Comparison of ENCODE assay signal across 9 cellular contexts in the genomic region with DNA sequence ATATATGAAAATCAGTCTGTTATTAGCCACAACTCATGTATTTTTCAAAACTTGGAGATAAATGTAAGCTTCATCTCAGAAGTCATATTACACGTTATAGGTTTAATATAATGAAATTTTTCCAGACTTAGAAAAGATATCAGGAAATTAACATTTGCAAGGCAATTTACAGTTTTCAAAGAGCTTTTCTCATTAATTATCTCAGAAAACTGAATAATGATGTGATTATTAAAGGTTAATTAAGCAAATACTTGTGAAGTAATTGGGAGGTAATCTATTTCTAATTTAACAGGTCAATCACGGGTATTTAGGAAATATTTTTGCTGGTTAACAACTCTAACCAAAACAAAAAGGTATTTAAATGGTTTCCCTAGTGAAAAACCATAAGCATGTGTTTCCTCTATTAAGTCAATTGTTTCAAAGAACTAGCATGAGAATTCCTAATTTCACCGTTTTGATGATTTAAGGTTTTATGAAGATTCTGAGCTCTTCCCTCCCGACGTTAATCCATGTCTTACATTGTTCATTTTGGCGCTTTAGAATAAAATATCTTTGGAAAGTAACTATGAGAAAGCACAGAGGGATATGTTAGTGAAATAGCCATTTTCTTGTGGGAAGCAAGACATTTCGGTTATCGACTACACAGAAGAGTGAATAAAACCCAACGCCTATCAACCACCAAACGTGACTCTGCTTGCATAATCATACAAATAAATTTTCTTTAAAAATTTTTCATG. TPM values are rescaled to one million over a fixed set of nuclear protein-coding genes. Genes with fewer than 3 reads are reported as not detected.
A peak's percentile ranks its signal among the peaks of the same experiment; 100 is the strongest.
DNase-seq lines count a peak whose midpoint lies in the region; ATAC-seq, FAIRE-seq and TF ChIP-seq lines count a peak whose summit lies in the region.
"Had no signal": no experiment of that assay in that cellular context is flagged by ENCODE, and none has a peak within 500 bp of the region (broad histone marks: within the 10 kb centered on the region; RNA-seq: fewer than 3 reads in every experiment).

No MANE protein-coding gene starts in this region.

- H3K4me1 ChIP-seq in kidney (ENCODE audit: control insufficient read depth in 1 of 2, insufficient read depth in 1 of 2, low read depth in 1 of 2, low read length in 2 of 2) (peaks cover 0 to 4% of the 10 kb centered on the region in 2 donors), subcutaneous abdominal adipose tissue (ENCODE audit: control insufficient read depth in 5 of 5, insufficient read depth in 5 of 5, low read length in 5 of 5) (peaks cover 0 to 21% (median 16%) of the 10 kb centered on the region in 5 donors)

- peak; percentile 23 for FAIRE-seq in kidney (lab: Jason Lieb, UNC)

- no peaks in the 10 kb centered on the region for H3K36me3 ChIP-seq in kidney (ENCODE audit: control insufficient read depth in 1 of 2, insufficient read depth in 2 of 2, low read length in 2 of 2)
- H3K36me3 ChIP-seq in subcutaneous abdominal adipose tissue (ENCODE audit: control insufficient read depth in 5 of 5, insufficient read depth in 5 of 5, low read length in 5 of 5): no peaks in the 10 kb centered on the region

- H3K4me3 ChIP-seq in kidney (ENCODE audit: low read length in 2 of 2): peak overlapping the region; percentile 64 to 75
- peak overlapping the region; percentile 72 to 87 (median 78) for H3K4me3 ChIP-seq in subcutaneous abdominal adipose tissue (ENCODE audit: low read depth in 1 of 5, low read length in 5 of 5)

- H3K9me3 ChIP-seq in kidney (ENCODE audit: control insufficient read depth in 1 of 2, low read length in 2 of 2): no peaks in the 10 kb centered on the region
- no peaks in the 10 kb centered on the region for H3K9me3 ChIP-seq in subcutaneous abdominal adipose tissue (ENCODE audit: control insufficient read depth in 5 of 5, low read length in 5 of 5)

- H3K36me3 Mint-ChIP-seq in T-helper 1 cell treated with Interleukin-12 subunit alpha and Interleukin-12 subunit beta and Interleukin-4 antibody, amounts not matched to agents 30 μg/mL and 1 μg/mL, for 36 hours (ENCODE audit: low read depth): no peaks in the 10 kb centered on the region
- H3K36me3 Mint-ChIP-seq in activated naive CD8-positive, alpha-beta T cell treated with anti-CD3 and anti-CD28 coated beads, Interleukin-2, amount 50 U/mL, for 24 hours (ENCODE audit: low read depth): no peaks in the 10 kb centered on the region

- no peak for ATAC-seq in activated naive CD8-positive, alpha-beta T cell treated with anti-CD3 and anti-CD28 coated beads, Interleukin-2, amount 50 U/mL, for 24 hours
- no peak for ATAC-seq in GM19397 (IDR thresholded peaks at IDR 0.05; ENCODE audit: unreplicated experiment)

- H3K9ac ChIP-seq in kidney (ENCODE audit: low read length in 2 of 2) (peak overlapping the region; percentile 30 to 64), subcutaneous abdominal adipose tissue (ENCODE audit: low read length in 5 of 5) (peak overlapping the region in 2 of 5 donors; percentile 72 to 83)

- TF ChIP-seq CTCF in kidney (IDR thresholded peaks at IDR 0.05; ENCODE audit: borderline replicate concordance, extremely low read depth, insufficient read depth): no peak

- peak overlapping the region; percentile 68 for H3K4me3 Mint-ChIP-seq in T-helper 1 cell treated with Interleukin-12 subunit alpha and Interleukin-12 subunit beta and Interleukin-4 antibody, amounts not matched to agents 30 μg/mL and 1 μg/mL, for 36 hours
- H3K4me3 Mint-ChIP-seq in activated naive CD8-positive, alpha-beta T cell treated with anti-CD3 and anti-CD28 coated beads, Interleukin-2, amount 50 U/mL, for 24 hours: peak overlapping the region; percentile 64

- H3K27ac Mint-ChIP-seq in T-helper 1 cell treated with Interleukin-12 subunit alpha and Interleukin-12 subunit beta and Interleukin-4 antibody, amounts not matched to agents 30 μg/mL and 1 μg/mL, for 36 hours: no peak overlapping the region
- no peak overlapping the region for H3K27ac Mint-ChIP-seq in activated naive CD8-positive, alpha-beta T cell treated with anti-CD3 and anti-CD28 coated beads, Interleukin-2, amount 50 U/mL, for 24 hours

- intact Hi-C loops in kidney (cut with DNase I): no loop called here

- peaks cover 40% of the 10 kb centered on the region for H3K27me3 Mint-ChIP-seq in T-helper 1 cell treated with Interleukin-12 subunit alpha and Interleukin-12 subunit beta and Interleukin-4 antibody, amounts not matched to agents 30 μg/mL and 1 μg/mL, for 36 hours (ENCODE audit: low read depth)
- peaks cover 26% of the 10 kb centered on the region for H3K27me3 Mint-ChIP-seq in activated naive CD8-positive, alpha-beta T cell treated with anti-CD3 and anti-CD28 coated beads, Interleukin-2, amount 50 U/mL, for 24 hours

- H3K27ac ChIP-seq in kidney (ENCODE audit: low read depth in 2 of 2, low read length in 2 of 2) (peak overlapping the region in 1 of 2 donors; percentile 91), subcutaneous abdominal adipose tissue (ENCODE audit: low read depth, low read length) (no peak overlapping the region)

- H3K27me3 ChIP-seq in subcutaneous abdominal adipose tissue (ENCODE audit: control insufficient read depth in 5 of 5, insufficient read depth in 4 of 5, low read length in 5 of 5): peaks cover 0 to 13% (median 5%) of the 10 kb centered on the region in 5 donors

- peaks cover 9% of the 10 kb centered on the region for H3K4me1 Mint-ChIP-seq in T-helper 1 cell treated with Interleukin-12 subunit alpha and Interleukin-12 subunit beta and Interleukin-4 antibody, amounts not matched to agents 30 μg/mL and 1 μg/mL, for 36 hours (ENCODE audit: low read depth)
- H3K4me1 Mint-ChIP-seq in activated naive CD8-positive, alpha-beta T cell treated with anti-CD3 and anti-CD28 coated beads, Interleukin-2, amount 50 U/mL, for 24 hours: peaks cover 11% of the 10 kb centered on the region

- H3K9me3 Mint-ChIP-seq in T-helper 1 cell treated with Interleukin-12 subunit alpha and Interleukin-12 subunit beta and Interleukin-4 antibody, amounts not matched to agents 30 μg/mL and 1 μg/mL, for 36 hours: no peaks in the 10 kb centered on the region
- H3K9me3 Mint-ChIP-seq in activated naive CD8-positive, alpha-beta T cell treated with anti-CD3 and anti-CD28 coated beads, Interleukin-2, amount 50 U/mL, for 24 hours: no peaks in the 10 kb centered on the region

- no peak for DNase-seq in T-helper 1 cell
- no peak for DNase-seq in activated naive CD8-positive, alpha-beta T cell treated with anti-CD3 and anti-CD28 coated beads, Interleukin-2, amount 50 U/mL, for 24 hours
- no peak for DNase-seq in kidney
- no peak for DNase-seq in activated CD4-positive, CD25-positive, alpha-beta regulatory T cell (lab: John Stamatoyannopoulos, UW)
- no peak for DNase-seq in middle frontal gyrus (ENCODE audit: extremely low spot score, low spot score)
- DNase-seq: stimulated activated CD8-positive, alpha-beta memory T cell treated with anti-CD3 and anti-CD28 coated beads, Interleukin-4, amount 100 ng/mL, for 48 hours had no signal

RNA-seq across cellular contexts. Expression of gene NEO1, which starts 1.5 kb away (rescaled TPM):
- total RNA-seq in kidney: 43.3 TPM
- polyA plus RNA-seq in kidney (ENCODE audit: insufficient read depth, low read depth, low replicate concordance): 12.4 TPM
